Comparison of ENCODE assay signal across 17 cellular contexts in the genomic region with DNA sequence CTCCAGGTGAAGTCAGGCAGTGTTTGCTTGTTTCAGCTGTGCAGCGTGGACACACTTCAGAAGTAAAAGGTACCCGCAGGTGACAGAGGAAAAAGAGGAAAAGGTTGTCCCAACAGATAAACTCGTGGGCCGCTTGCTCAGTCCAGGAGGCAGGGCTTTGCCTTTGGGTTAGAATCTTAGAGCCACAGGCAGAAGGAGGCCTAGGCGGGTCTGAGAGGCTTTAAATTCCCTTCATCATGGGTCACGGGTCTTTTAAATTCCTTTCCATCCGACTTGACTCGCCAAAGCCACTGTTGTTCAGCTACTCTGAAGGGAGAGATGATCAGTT. TPM values are rescaled to one million over a fixed set of nuclear protein-coding genes. Genes with fewer than 3 reads are reported as not detected.
DNase-seq lines count a peak whose midpoint lies in the region; ATAC-seq and TF ChIP-seq lines count a peak whose summit lies in the region.
"Had no signal": no experiment of that assay in that cellular context is flagged by ENCODE, and none has a peak within 500 bp of the region (broad histone marks: within the 10 kb centered on the region; RNA-seq: fewer than 3 reads in every experiment).

No MANE protein-coding gene starts in this region.

- no peaks in the 10 kb centered on the region for H3K27me3 ChIP-seq in hepatocyte

- no peak for TF ChIP-seq CTCF in hepatocyte (IDR thresholded peaks at IDR 0.05; ENCODE audit: poor library complexity)

- WGBS in hepatocyte (ENCODE audit: low lambda C conversion rate, missing lambda C conversion rate), result 87% methylated on average over 8 of the region's 8 CpGs

- peaks cover 5 to 10% of the 10 kb centered on the region in 2 donors for H3K36me3 Mint-ChIP-seq in activated T-cell treated with anti-CD3 and anti-CD28 coated beads, Interleukin-2, amount 50 U/mL, for 72 hours (ENCODE audit: insufficient read depth in 2 of 2)
- H3K36me3 Mint-ChIP-seq in activated T-cell treated with anti-CD3 and anti-CD28 coated beads, Interleukin-2, amount 50 U/mL, for 4 hours (ENCODE audit: insufficient read depth), result peaks cover 15% of the 10 kb centered on the region
- peaks cover 17% of the 10 kb centered on the region for H3K36me3 Mint-ChIP-seq in activated T-helper 1 cell treated with anti-CD3 and anti-CD28 coated beads, Interleukin-12 subunit alpha, Interleukin-12 subunit beta, Interleukin-2, Interleukin-4 antibody, amounts not matched to agents 30 ng/mL and 10 ng/mL and 1 ng/mL, durations not matched to agents 14 hours and 24 hours and 36 hours (ENCODE audit: low read depth)

- no peak overlapping the region for H2AFZ ChIP-seq in hepatocyte

- H3K79me2 ChIP-seq in hepatocyte, result peaks cover 3% of the 10 kb centered on the region

- peaks cover 4 to 6% of the 10 kb centered on the region in 2 donors for H3K9me3 Mint-ChIP-seq in activated T-cell treated with anti-CD3 and anti-CD28 coated beads, Interleukin-2, amount 50 U/mL, for 72 hours
- H3K9me3 Mint-ChIP-seq in activated T-cell treated with anti-CD3 and anti-CD28 coated beads, Interleukin-2, amount 50 U/mL, for 4 hours, result no peaks in the 10 kb centered on the region
- peaks cover 5% of the 10 kb centered on the region for H3K9me3 Mint-ChIP-seq in activated T-helper 1 cell treated with anti-CD3 and anti-CD28 coated beads, Interleukin-12 subunit alpha, Interleukin-12 subunit beta, Interleukin-2, Interleukin-4 antibody, amounts not matched to agents 30 ng/mL and 10 ng/mL and 1 ng/mL, durations not matched to agents 14 hours and 24 hours and 36 hours

- H3K27ac ChIP-seq in hepatocyte (peak overlapping the region; percentile 67), substantia nigra (ENCODE audit: low read depth, low read length, poor library complexity, severe bottlenecking) (peak overlapping the region; percentile 51)
- H3K27ac ChIP-seq: prostate gland had no signal

- H3K27ac Mint-ChIP-seq in activated T-cell treated with anti-CD3 and anti-CD28 coated beads, Interleukin-2, amount 50 U/mL, for 72 hours, result peak overlapping the region; percentile 32
- H3K27ac Mint-ChIP-seq in activated T-helper 1 cell treated with anti-CD3 and anti-CD28 coated beads, Interleukin-12 subunit alpha, Interleukin-12 subunit beta, Interleukin-2, Interleukin-4 antibody, amounts not matched to agents 30 ng/mL and 10 ng/mL and 1 ng/mL, durations not matched to agents 14 hours and 24 hours and 36 hours, result peak overlapping the region; percentile 91

- no peak for DNase-seq in activated T-cell treated with anti-CD3 and anti-CD28 coated beads, Interleukin-2, amount 50 U/mL, for 72 hours
- DNase-seq in activated T-cell treated with anti-CD3 and anti-CD28 coated beads, Interleukin-2, amount 50 U/mL, for 4 hours, result no peak
- no peak for DNase-seq in activated T-helper 1 cell treated with anti-CD3 and anti-CD28 coated beads, Interleukin-12 subunit alpha, Interleukin-12 subunit beta, Interleukin-2, Interleukin-4 antibody, amounts not matched to agents 30 ng/mL and 10 ng/mL and 1 ng/mL, durations not matched to agents 14 hours and 24 hours and 36 hours (ENCODE audit: low spot score)
- DNase-seq in hepatocyte (ENCODE audit: low spot score), result no peak
- DNase-seq in substantia nigra (lab: John Stamatoyannopoulos, UW), result no peak
- DNase-seq in GOT3 (lab: John Stamatoyannopoulos, UW), result no peak
- no peak for DNase-seq in head of caudate nucleus
- DNase-seq: aorta; cortex of kidney; NCI-H1436 treated with DMSO at 0.1 percent for 48 hours; NCI-H526; nephron progenitor cell; small intestine; stimulated activated CD4-positive, alpha-beta T cell treated with anti-CD3 and anti-CD28 coated beads, Interleukin-4, amount 100 ng/mL, for 4 hours had no signal

- no peaks in the 10 kb centered on the region for H4K20me1 ChIP-seq in hepatocyte (ENCODE audit: insufficient read depth, poor library complexity, severe bottlenecking)

- H3K4me1 Mint-ChIP-seq in activated T-cell treated with anti-CD3 and anti-CD28 coated beads, Interleukin-2, amount 50 U/mL, for 72 hours (ENCODE audit: low read depth), result peaks cover 54% of the 10 kb centered on the region
- peaks cover 47% of the 10 kb centered on the region for H3K4me1 Mint-ChIP-seq in activated T-cell treated with anti-CD3 and anti-CD28 coated beads, Interleukin-2, amount 50 U/mL, for 4 hours (ENCODE audit: low read depth)
- H3K4me1 Mint-ChIP-seq in activated T-helper 1 cell treated with anti-CD3 and anti-CD28 coated beads, Interleukin-12 subunit alpha, Interleukin-12 subunit beta, Interleukin-2, Interleukin-4 antibody, amounts not matched to agents 30 ng/mL and 10 ng/mL and 1 ng/mL, durations not matched to agents 14 hours and 24 hours and 36 hours (ENCODE audit: low read depth), result peaks cover 74% of the 10 kb centered on the region

- intact Hi-C loops in activated T-helper 1 cell treated with anti-CD3 and anti-CD28 coated beads, Interleukin-12 subunit alpha, Interleukin-12 subunit beta, Interleukin-2, Interleukin-4 antibody, amounts not matched to agents 30 ng/mL and 10 ng/mL and 1 ng/mL, durations not matched to agents 14 hours and 24 hours and 36 hours (cut with micrococcal nuclease), result loop anchor here (1.0 to 5.0 kb wide), 5 partner anchors 11 to 293 kb away; a partner anchor contains a TSS
- intact Hi-C loops in head of caudate nucleus (cut with DNase I), result no loop called here

- peaks cover 25% of the 10 kb centered on the region for H3K4me1 ChIP-seq in hepatocyte (ENCODE audit: insufficient read depth)

- H3K36me3 ChIP-seq in hepatocyte (replicated peaks; ENCODE audit: insufficient read depth, low read depth), result no peaks in the 10 kb centered on the region
- H3K36me3 ChIP-seq: prostate gland had no signal

- no peaks in the 10 kb centered on the region for H3K9me2 ChIP-seq in hepatocyte (replicated peaks; ENCODE audit: insufficient read depth)

- H3K4me2 ChIP-seq in hepatocyte, result no peak overlapping the region

- H3K4me3 ChIP-seq in hepatocyte, result no peak overlapping the region
- H3K4me3 ChIP-seq: prostate gland had no signal

- ATAC-seq in activated T-cell treated with anti-CD3 and anti-CD28 coated beads, Interleukin-2, amount 50 U/mL, for 72 hours (replicated peaks in 1 of 2), result no peak
- no peak for ATAC-seq in activated T-cell treated with anti-CD3 and anti-CD28 coated beads, Interleukin-2, amount 50 U/mL, for 4 hours
- no peak for ATAC-seq in GM21528 (IDR thresholded peaks at IDR 0.05; ENCODE audit: low FRiP score, unreplicated experiment)
- ATAC-seq: activated CD4-positive, CD25-positive, alpha-beta regulatory T cell treated with anti-CD3 and anti-CD28 coated beads, Interleukin-2, amount 50 U/mL, for 24 hours had no signal

- peak overlapping the region in 1 of 2 donors; percentile 34 for H3K4me3 Mint-ChIP-seq in activated T-cell treated with anti-CD3 and anti-CD28 coated beads, Interleukin-2, amount 50 U/mL, for 72 hours
- no peak overlapping the region for H3K4me3 Mint-ChIP-seq in activated T-cell treated with anti-CD3 and anti-CD28 coated beads, Interleukin-2, amount 50 U/mL, for 4 hours
- H3K4me3 Mint-ChIP-seq in activated T-helper 1 cell treated with anti-CD3 and anti-CD28 coated beads, Interleukin-12 subunit alpha, Interleukin-12 subunit beta, Interleukin-2, Interleukin-4 antibody, amounts not matched to agents 30 ng/mL and 10 ng/mL and 1 ng/mL, durations not matched to agents 14 hours and 24 hours and 36 hours, result peak overlapping the region; percentile 67
- H3K4me3 Mint-ChIP-seq: nephron progenitor cell had no signal

- no peaks in the 10 kb centered on the region for H3K27me3 Mint-ChIP-seq in activated T-cell treated with anti-CD3 and anti-CD28 coated beads, Interleukin-2, amount 50 U/mL, for 72 hours (ENCODE audit: low read depth)
- H3K27me3 Mint-ChIP-seq in activated T-cell treated with anti-CD3 and anti-CD28 coated beads, Interleukin-2, amount 50 U/mL, for 4 hours (ENCODE audit: low read depth), result no peaks in the 10 kb centered on the region
- H3K27me3 Mint-ChIP-seq in activated T-helper 1 cell treated with anti-CD3 and anti-CD28 coated beads, Interleukin-12 subunit alpha, Interleukin-12 subunit beta, Interleukin-2, Interleukin-4 antibody, amounts not matched to agents 30 ng/mL and 10 ng/mL and 1 ng/mL, durations not matched to agents 14 hours and 24 hours and 36 hours (ENCODE audit: insufficient read depth), result no peaks in the 10 kb centered on the region

- no peaks in the 10 kb centered on the region for H3K9me3 ChIP-seq in hepatocyte (ENCODE audit: low read depth)
- H3K9me3 ChIP-seq: prostate gland had no signal

RNA-seq across cellular contexts. Expression of a gene that starts 48.2 kb away (rescaled TPM):
- 1 to 10 TPM; 8.0 to 9.5 TPM for total RNA-seq in activated T-cell treated with anti-CD3 and anti-CD28 coated beads, Interleukin-2, amount 50 U/mL, for 72 hours
- 1 to 10 TPM; 1.5 to 2.0 (median 2.0) TPM for total RNA-seq in activated T-cell treated with anti-CD3 and anti-CD28 coated beads, Interleukin-2, amount 50 U/mL, for 4 hours
- 7.8 and 8.6 TPM in 2 replicates for total RNA-seq in activated T-helper 1 cell treated with anti-CD3 and anti-CD28 coated beads, Interleukin-12 subunit alpha, Interleukin-12 subunit beta, Interleukin-2, Interleukin-4 antibody, amounts not matched to agents 30 ng/mL and 10 ng/mL and 1 ng/mL, durations not matched to agents 14 hours and 24 hours and 36 hours
- total RNA-seq in hepatocyte, result 7.7 and 10.6 TPM in 2 replicates
- 11.8 and 14.5 TPM in 2 replicates for polyA plus RNA-seq in hepatocyte
